ENCODE assay signal across 8 cellular contexts in genomic region chr4:78613522-78614311, GRCh38.
DNase-seq lines count a peak whose midpoint lies in the region; ATAC-seq and TF ChIP-seq lines count a peak whose summit lies in the region.

No MANE protein-coding gene starts in this region.

- H3K9me3 Mint-ChIP-seq in naive thymus-derived CD8-positive, alpha-beta T cell = no peaks in the 10 kb centered on the region

- H3K4me3 ChIP-seq in testis = no peak overlapping the region

- no peaks in the 10 kb centered on the region for H3K36me3 ChIP-seq in KOPT-K1 (ENCODE audit: insufficient read depth, low read length)
- H3K36me3 ChIP-seq in testis (ENCODE audit: low read depth, missing control alignments) = no peaks in the 10 kb centered on the region

- POLR2A ChIA-PET in naive thymus-derived CD8-positive, alpha-beta T cell (lab: Charles Lee) = interaction anchor here (0.7 to 1.0 kb wide), 2 partner anchors 31 to 45 kb away, joined by 4 to 6 read pairs; no protein-coding TSS in a partner anchor

- H3K27me3 ChIP-seq in testis = no peaks in the 10 kb centered on the region

- DNase-seq in activated CD4-positive, CD25-positive, alpha-beta regulatory T cell treated with anti-CD3 and anti-CD28 coated beads, Interleukin-2, amount 50 U/mL, for 72 hours = no peak
- no peak for DNase-seq in naive thymus-derived CD8-positive, alpha-beta T cell
- DNase-seq in NCI-H2227 (lab: John Stamatoyannopoulos, UW; ENCODE audit: unreplicated experiment) = no peak
- no peak for DNase-seq in testis
- DNase-seq in inferior parietal cortex (ENCODE audit: extremely low spot score) = no peak

- no peak overlapping the region for H3K4me3 Mint-ChIP-seq in naive thymus-derived CD8-positive, alpha-beta T cell

- H3K4me1 ChIP-seq in testis = no peaks in the 10 kb centered on the region

- peak overlapping the region; percentile 45 for H3K27ac ChIP-seq in KOPT-K1 (ENCODE audit: low read depth, low read length, poor library complexity, severe bottlenecking)
- no peak overlapping the region for H3K27ac ChIP-seq in testis

- intact Hi-C loops in testis (cut with DNase I; ENCODE audit: low total_unique reads) = loop anchor here (10.0 kb wide), 1 partner anchor 251 kb away; no protein-coding TSS in a partner anchor

- H3K27me3 Mint-ChIP-seq in naive thymus-derived CD8-positive, alpha-beta T cell = no peaks in the 10 kb centered on the region

- TF ChIP-seq CTCF in testis (IDR thresholded peaks at IDR 0.05) = no peak

- no peak for TF ChIP-seq POLR2A in testis (IDR thresholded peaks at IDR 0.05)

- peak; percentile 22 to 31 for ATAC-seq in activated CD4-positive, CD25-positive, alpha-beta regulatory T cell treated with anti-CD3 and anti-CD28 coated beads, Interleukin-2, amount 50 U/mL, for 24 hours
- peak; percentile 72 for ATAC-seq in HG02610 (IDR thresholded peaks at IDR 0.05; ENCODE audit: unreplicated experiment)
- peak in 1 of 2 donors; percentile 40 for ATAC-seq in naive thymus-derived CD8-positive, alpha-beta T cell

- peaks cover 9 to 55% (median 38%) of the 10 kb centered on the region in 4 donors for H3K4me1 Mint-ChIP-seq in naive thymus-derived CD8-positive, alpha-beta T cell

- no peaks in the 10 kb centered on the region for H3K36me3 Mint-ChIP-seq in naive thymus-derived CD8-positive, alpha-beta T cell

- WGBS in testis, 2 donors = 80 to 82% methylated on average over 7 of the region's 7 CpGs

- H3K27ac Mint-ChIP-seq in naive thymus-derived CD8-positive, alpha-beta T cell = peak overlapping the region in 8 of 10 donors; percentile 11 to 82 (median 40)

- H3K9me3 ChIP-seq in KOPT-K1 (ENCODE audit: insufficient read depth, low read length, poor library complexity, severe bottlenecking) (no peaks in the 10 kb centered on the region), testis (no peaks in the 10 kb centered on the region)
